Comparison of ENCODE assay signal across 1 cellular context in genomic region chr1:212665241-212666115, GRCh38.
TF ChIP-seq lines count a peak whose summit lies in the region.

No MANE protein-coding gene starts in this region.

TF ChIP-seq in H1, 55 proteins besides CTCF, POLR2A, EP300 and RAD21 (continued from another document):
- TF ChIP-seq CHD7 (IDR thresholded peaks at IDR 0.05; ENCODE audit: insufficient replicate concordance, low read length) = no peak
- TF ChIP-seq CBX5 (IDR thresholded peaks at IDR 0.05; ENCODE audit: low read depth, low read length) = no peak
- peak; percentile 36; the same call in 1 of the 2 replicates for TF ChIP-seq JUN (IDR thresholded peaks at IDR 0.05; ENCODE audit: low read depth, low read length)
- TF ChIP-seq BRCA1 (IDR thresholded peaks at IDR 0.05; ENCODE audit: low read depth, low read length) = no peak
- no peak for TF ChIP-seq SAP30 (IDR thresholded peaks at IDR 0.05; ENCODE audit: insufficient read depth, insufficient replicate concordance, low read length)
- no peak for TF ChIP-seq USF2 (IDR thresholded peaks at IDR 0.05; ENCODE audit: low read length)
- no peak for TF ChIP-seq KDM5A (IDR thresholded peaks at IDR 0.05; ENCODE audit: low read length)
- TF ChIP-seq TCF12 (IDR thresholded peaks at IDR 0.05; ENCODE audit: low read depth, low read length) = 0 out of 2 replicates have a peak, but pooled peaks have one; percentile 16
- TF ChIP-seq ZNF274 (IDR thresholded peaks at IDR 0.05; ENCODE audit: borderline replicate concordance, extremely low read depth, low read length) = no peak
- peak in 1 of 2 experiments; percentile 64; a peak in 2 of 4 replicates for TF ChIP-seq SIN3A (conservative IDR thresholded peaks at IDR 0.05 in 1 of 2, IDR thresholded peaks at IDR 0.05 in 1 of 2; ENCODE audit: low read depth in 1 of 2, low read length in 2 of 2)
- peak; percentile 12 for TF ChIP-seq TAF7 (optimal IDR thresholded peaks at IDR 0.05; ENCODE audit: borderline replicate concordance, low read depth, low read length)
- no peak for TF ChIP-seq SIX5 (IDR thresholded peaks at IDR 0.05; ENCODE audit: low read depth, low read length)
- TF ChIP-seq CHD1 (IDR thresholded peaks at IDR 0.05; ENCODE audit: low read depth, low read length) = no peak
- no peak for TF ChIP-seq FOSL1 (IDR thresholded peaks at IDR 0.05; ENCODE audit: insufficient read depth, low read depth, low read length)
- TF ChIP-seq CHD2 (IDR thresholded peaks at IDR 0.05; ENCODE audit: low read length) = no peak
- TF ChIP-seq BCL11A (IDR thresholded peaks at IDR 0.05; ENCODE audit: low read depth in 2 of 2, low read length in 2 of 2) = no peak
- TF ChIP-seq RBBP5 (IDR thresholded peaks at IDR 0.05; ENCODE audit: borderline replicate concordance, low read depth, low read length) = 0 out of 2 replicates have a peak, but pooled peaks have one; percentile 44
- TF ChIP-seq NANOG (IDR thresholded peaks at IDR 0.05; ENCODE audit: insufficient read depth, low read depth, low read length, poor library complexity, severe bottlenecking) = no peak
- TF ChIP-seq PHF8 (conservative IDR thresholded peaks at IDR 0.05; ENCODE audit: low read depth, low read length) = peak; percentile 48
- TF ChIP-seq TEAD4 (IDR thresholded peaks at IDR 0.05; ENCODE audit: low read depth, low read length) = no peak
- TF ChIP-seq RFX5 (IDR thresholded peaks at IDR 0.05; ENCODE audit: borderline replicate concordance, low read depth, low read length) = no peak
- TF ChIP-seq RNF2 (IDR thresholded peaks at IDR 0.05; ENCODE audit: borderline replicate concordance, low read depth, low read length, missing control alignments, poor library complexity, severe bottlenecking) = no peak
- no peak for TF ChIP-seq POU5F1 (IDR thresholded peaks at IDR 0.05; ENCODE audit: low read depth, low read length)
- TF ChIP-seq NRF1 (IDR thresholded peaks at IDR 0.05; ENCODE audit: low read depth, low read length) = no peak
- TF ChIP-seq ATF2 (IDR thresholded peaks at IDR 0.05; ENCODE audit: low read length) = no peak
- TF ChIP-seq ATF3 (IDR thresholded peaks at IDR 0.05; ENCODE audit: insufficient read depth, low read depth, low read length) = no peak
- TF ChIP-seq TBP (IDR thresholded peaks at IDR 0.05; ENCODE audit: low read depth, low read length) = no peak
- TF ChIP-seq GTF2F1 (IDR thresholded peaks at IDR 0.05; ENCODE audit: borderline replicate concordance, low read depth, low read length) = no peak
- 0 out of 4 replicates have a peak, but pooled peaks of 1 of the 2 experiments have one; percentile 62 for TF ChIP-seq HDAC2 (IDR thresholded peaks at IDR 0.05; ENCODE audit: borderline replicate concordance in 1 of 2, low read depth in 2 of 2, low read length in 2 of 2)
- no peak for TF ChIP-seq SP4 (IDR thresholded peaks at IDR 0.05; ENCODE audit: low read length)
- no peak for TF ChIP-seq JUND (IDR thresholded peaks at IDR 0.05; ENCODE audit: low read length)
- peak; percentile 98 for TF ChIP-seq KDM4A (IDR thresholded peaks at IDR 0.05; ENCODE audit: low read depth, low read length, severe bottlenecking)
- no peak for TF ChIP-seq SRF (IDR thresholded peaks at IDR 0.05; ENCODE audit: low read depth, low read length)
- no peak for TF ChIP-seq TAF1 (IDR thresholded peaks at IDR 0.05; ENCODE audit: low read depth, low read length)
- no peak for TF ChIP-seq CBX8 (IDR thresholded peaks at IDR 0.05; ENCODE audit: borderline replicate concordance, low read depth, low read length)
- 0 out of 2 replicates have a peak, but pooled peaks have one; percentile 25 for TF ChIP-seq BACH1 (IDR thresholded peaks at IDR 0.05; ENCODE audit: low read length)
- 0 out of 2 replicates have a peak, but pooled peaks have one; percentile 20 for TF ChIP-seq GABPA (IDR thresholded peaks at IDR 0.05; ENCODE audit: borderline replicate concordance, insufficient read depth, low read length)
- no peak for TF ChIP-seq HDAC6 (IDR thresholded peaks at IDR 0.05; ENCODE audit: low read depth, low read length)
- no peak for TF ChIP-seq SP2 (IDR thresholded peaks at IDR 0.05; ENCODE audit: low read length)
- no peak for TF ChIP-seq POLR2AphosphoS5 (IDR thresholded peaks at IDR 0.05; ENCODE audit: low read depth, low read length)
- no peak for TF ChIP-seq KDM1A (IDR thresholded peaks at IDR 0.05; ENCODE audit: borderline replicate concordance, low read length)
- no peak for TF ChIP-seq E2F6 (IDR thresholded peaks at IDR 0.05)
- TF ChIP-seq SIRT6 (IDR thresholded peaks at IDR 0.05; ENCODE audit: low read length) = no peak
- TF ChIP-seq SUZ12 (IDR thresholded peaks at IDR 0.05; ENCODE audit: low read length) = no peak
- no peak for TF ChIP-seq EGR1 (IDR thresholded peaks at IDR 0.05; ENCODE audit: borderline replicate concordance, low read depth, low read length)
- TF ChIP-seq CREB1 (IDR thresholded peaks at IDR 0.05) = 0 out of 2 replicates have a peak, but pooled peaks have one; percentile 14
- TF ChIP-seq MAFK (IDR thresholded peaks at IDR 0.05; ENCODE audit: low read depth, low read length) = no peak
